Comparison of ENCODE assay signal across 6 cellular contexts in the genomic region with DNA sequence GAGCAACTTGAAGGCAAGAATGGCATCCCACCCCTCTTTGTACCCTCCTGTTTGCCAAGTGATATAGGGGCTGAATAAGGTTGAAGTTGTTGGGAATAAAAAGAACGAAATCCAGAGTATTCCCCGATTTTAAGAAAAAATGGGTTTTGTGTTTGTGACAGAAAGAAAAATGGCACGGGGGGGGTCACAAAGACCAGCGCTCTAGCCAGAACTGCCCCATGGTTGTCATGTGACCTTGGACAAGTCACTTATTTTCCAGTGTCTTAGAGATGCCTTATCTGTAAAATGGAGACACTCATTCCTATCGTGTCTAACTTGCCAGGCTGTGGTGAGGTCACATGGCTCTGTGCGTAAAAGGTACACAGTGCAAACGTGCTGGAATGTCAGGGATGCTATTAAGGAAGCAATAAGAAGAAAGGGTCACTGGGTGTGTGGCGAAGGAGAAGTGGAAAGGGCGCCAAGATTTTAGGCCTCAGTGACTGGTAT. TPM values are rescaled to one million over a fixed set of nuclear protein-coding genes. Genes with fewer than 3 reads are reported as not detected.
DNase-seq lines count a peak whose midpoint lies in the region; ATAC-seq and TF ChIP-seq lines count a peak whose summit lies in the region.

No MANE protein-coding gene starts in this region.

- H3K27me3 Mint-ChIP-seq in CD8-positive, alpha-beta memory T cell, result peaks cover 0 to 11% of the 10 kb centered on the region in 2 donors

- no peaks in the 10 kb centered on the region for H3K36me3 ChIP-seq in CD8-positive, alpha-beta memory T cell (ENCODE audit: insufficient read depth, low read length)
- no peaks in the 10 kb centered on the region for H3K36me3 ChIP-seq in SU-DHL-6 (ENCODE audit: low read length)

- H3K27ac Mint-ChIP-seq in CD8-positive, alpha-beta memory T cell, result peak overlapping the region; percentile 96 to 100 (median 99)

- no peaks in the 10 kb centered on the region for H3K9me2 ChIP-seq in SU-DHL-6 (replicated peaks; ENCODE audit: insufficient read depth, low read length)

- H2AFZ ChIP-seq in SU-DHL-6 (ENCODE audit: low read depth, low read length, severe bottlenecking), result no peak overlapping the region

- peaks cover 36% of the 10 kb centered on the region for H3K4me1 ChIP-seq in CD8-positive, alpha-beta memory T cell (ENCODE audit: insufficient read depth, low read length)

- CTCF ChIA-PET in CD8-positive, alpha-beta memory T cell (lab: Charles Lee), result interaction anchor here (0.7 to 13.2 kb wide), 4 partner anchors 13 to 72 kb away, joined by 4 to 315 read pairs (median 78); a partner anchor contains a TSS

- POLR2A ChIA-PET in CD8-positive, alpha-beta memory T cell (lab: Charles Lee), result interaction anchor here (8.5 kb wide), 1 partner anchor 14 kb away, joined by 327 read pairs; a partner anchor contains a TSS

- ATAC-seq in GM21619 (IDR thresholded peaks at IDR 0.05; ENCODE audit: unreplicated experiment), result no peak

- H3K9me3 Mint-ChIP-seq in CD8-positive, alpha-beta memory T cell, result peaks cover 0 to 3% (median 0%) of the 10 kb centered on the region in 5 donors

- no peak for TF ChIP-seq CTCF in SU-DHL-6 (IDR thresholded peaks at IDR 0.05; ENCODE audit: insufficient read depth, low read length, poor library complexity, severe bottlenecking)

- peak overlapping the region; percentile 98 for H3K27ac ChIP-seq in CD8-positive, alpha-beta memory T cell (ENCODE audit: low read depth, low read length)
- H3K27ac ChIP-seq in SU-DHL-6 (ENCODE audit: low read depth, low read length), result no peak overlapping the region

- peak overlapping the region; percentile 90 to 99 (median 95) for H3K4me3 Mint-ChIP-seq in CD8-positive, alpha-beta memory T cell

- peaks cover 0 to 26% (median 0%) of the 10 kb centered on the region in 3 donors for H3K36me3 Mint-ChIP-seq in CD8-positive, alpha-beta memory T cell

- H4K20me1 ChIP-seq in SU-DHL-6 (ENCODE audit: low read depth, low read length), result peaks cover 9% of the 10 kb centered on the region; the same call in 1 of the 2 replicates

- peak overlapping the region; percentile 91 for H3K4me3 ChIP-seq in CD8-positive, alpha-beta memory T cell (ENCODE audit: low read length)
- peak overlapping the region; percentile 62 for H3K4me3 ChIP-seq in SU-DHL-6 (ENCODE audit: insufficient read depth, low read length, poor library complexity, severe bottlenecking)

- H3K27me3 ChIP-seq in CD8-positive, alpha-beta memory T cell (ENCODE audit: insufficient read depth, low read length, poor library complexity, severe bottlenecking), result no peaks in the 10 kb centered on the region
- H3K27me3 ChIP-seq in SU-DHL-6 (ENCODE audit: low read length), result no peaks in the 10 kb centered on the region

- H3K4me1 Mint-ChIP-seq in CD8-positive, alpha-beta memory T cell, result peaks cover 52 to 73% (median 60%) of the 10 kb centered on the region in 3 donors

- H3K4me2 ChIP-seq in SU-DHL-6 (ENCODE audit: low read depth, low read length, poor library complexity, severe bottlenecking), result peak overlapping the region; percentile 67

- H3K9ac ChIP-seq in SU-DHL-6 (ENCODE audit: low read length), result peak overlapping the region; percentile 58

- no peak for DNase-seq in CD8-positive, alpha-beta memory T cell
- DNase-seq in islet precursor cell (peak; percentile 71), dedifferentiated amniotic fluid mesenchymal stem cell (ENCODE audit: extremely low spot score) (no peak)
- DNase-seq in stimulated activated CD4-positive, alpha-beta T cell treated with anti-CD3 and anti-CD28 coated beads, Interleukin-2, amount 100 ng/mL, for 24 hours, result no peak

- H3F3A ChIP-seq in SU-DHL-6 (ENCODE audit: insufficient read depth), result peaks cover 15% of the 10 kb centered on the region

- no peaks in the 10 kb centered on the region for H3K9me3 ChIP-seq in CD8-positive, alpha-beta memory T cell (ENCODE audit: low read length)
- no peaks in the 10 kb centered on the region for H3K9me3 ChIP-seq in SU-DHL-6 (ENCODE audit: insufficient read depth, low read length)

- H3K79me2 ChIP-seq in SU-DHL-6 (ENCODE audit: insufficient read depth, low read length), result no peaks in the 10 kb centered on the region

RNA-seq across cellular contexts. Expression of a gene that starts 1.6 kb away (rescaled TPM):
- total RNA-seq in CD8-positive, alpha-beta memory T cell, result 10 to 100 TPM; 48.3 to 51.1 TPM
- polyA plus RNA-seq in CD8-positive, alpha-beta memory T cell, result 5.6 TPM

RNA-seq across cellular contexts. Expression of a gene that starts 11.2 kb away (rescaled TPM):
- 1 to 10 TPM; 8.8 to 9.7 TPM for total RNA-seq in CD8-positive, alpha-beta memory T cell
- polyA plus RNA-seq in CD8-positive, alpha-beta memory T cell, result 15.0 TPM

RNA-seq across cellular contexts. Expression of a gene that starts 14.3 kb away (rescaled TPM):
- 1 to 10 TPM; 5.5 to 7.2 TPM for total RNA-seq in CD8-positive, alpha-beta memory T cell
- 1.1 TPM for polyA plus RNA-seq in CD8-positive, alpha-beta memory T cell

RNA-seq across cellular contexts. Expression of a gene that starts 15.0 kb away (rescaled TPM):
- 1 to 10 TPM; 7.7 to 9.3 TPM for total RNA-seq in CD8-positive, alpha-beta memory T cell
- polyA plus RNA-seq in CD8-positive, alpha-beta memory T cell, result 4.0 TPM
